Comparison of ENCODE assay signal across 21 cellular contexts in genomic region chr13:111339366-111340143, GRCh38. TPM values are rescaled to one million over a fixed set of nuclear protein-coding genes. Genes with fewer than 3 reads are reported as not detected.
A peak's percentile ranks its signal among the peaks of the same experiment; 100 is the strongest.
DNase-seq lines count a peak whose midpoint lies in the region; ATAC-seq and TF ChIP-seq lines count a peak whose summit lies in the region.
"Had no signal": no experiment of that assay in that cellular context is flagged by ENCODE, and none has a peak within 500 bp of the region (broad histone marks: within the 10 kb centered on the region; RNA-seq: fewer than 3 reads in every experiment).

No MANE protein-coding gene starts in this region.

- H3K4me1 ChIP-seq in endodermal cell (ENCODE audit: control insufficient read depth, insufficient read depth, low read length): no peaks in the 10 kb centered on the region
- H3K4me1 ChIP-seq in thyroid gland: no peaks in the 10 kb centered on the region
- H3K4me1 ChIP-seq: BE2C had no signal

- intact Hi-C loops in thyroid gland (cut with DNase I): no loop called here

- H3K27me3 ChIP-seq in endodermal cell (ENCODE audit: control insufficient read depth, insufficient read depth, low read length, poor library complexity, severe bottlenecking): no peaks in the 10 kb centered on the region
- H3K27me3 ChIP-seq in thyroid gland: no peaks in the 10 kb centered on the region

- no peak overlapping the region for H3K4me3 ChIP-seq in endodermal cell (ENCODE audit: low read length)
- H3K4me3 ChIP-seq in thyroid gland (replicated peaks in 1 of 3): no peak overlapping the region
- H3K4me3 ChIP-seq: GM23248 had no signal

- 90 to 92% methylated on average over 11 to 29 of the region's 29 CpGs for WGBS in endodermal cell (ENCODE audit: insufficient coverage in 1 of 2, insufficient read length in 1 of 2), 2 experiments
- 93 to 98% methylated on average over 25 to 29 of the region's 29 CpGs for WGBS in thyroid gland, 2 donors

- H3K4me1 Mint-ChIP-seq in endodermal cell (peaks cover 4% of the 10 kb centered on the region), osteocyte (ENCODE audit: unreplicated experiment) (peaks cover 7% of the 10 kb centered on the region)

- H3K36me3 Mint-ChIP-seq in endodermal cell (ENCODE audit: low read depth) (no peaks in the 10 kb centered on the region), osteocyte (ENCODE audit: unreplicated experiment) (peaks cover 40% of the 10 kb centered on the region)

- DNase-seq in AG20443 (ENCODE audit: low spot score): peak; percentile 3
- peak; percentile 10 for DNase-seq in D341Med (ENCODE audit: low spot score)
- peak; percentile 33 for DNase-seq in endodermal cell
- DNase-seq in osteocyte (ENCODE audit: extremely low spot score, unreplicated experiment): peak; percentile 77
- no peak for DNase-seq in thyroid gland
- DNase-seq: BE2C; CD4-positive, alpha-beta memory T cell; DMS79 treated with DMSO at 0.1 percent for 48 hours; GM23248; NCI-H1048; NCI-H1436 treated with DMSO at 0.1 percent for 48 hours; NCI-H2029 treated with DMSO at 0.1 percent for 48 hours; NCI-H2171 treated with DMSO at 0.1 percent for 48 hours; NCI-H774; PC-3 had no signal

- H3K36me3 ChIP-seq in endodermal cell (ENCODE audit: control insufficient read depth, insufficient read depth, low read length) (no peaks in the 10 kb centered on the region), thyroid gland (no peaks in the 10 kb centered on the region)
- H3K36me3 ChIP-seq: BE2C had no signal

- H3K9me3 Mint-ChIP-seq in endodermal cell (no peaks in the 10 kb centered on the region), osteocyte (ENCODE audit: unreplicated experiment) (no peaks in the 10 kb centered on the region)

- no peak overlapping the region for H3K9ac ChIP-seq in endodermal cell (ENCODE audit: extremely low read depth, low read length, poor library complexity, severe bottlenecking)
- H3K9ac ChIP-seq: GM23248 had no signal

- H3K27ac ChIP-seq in endodermal cell (ENCODE audit: low read depth, low read length) (no peak overlapping the region), thyroid gland (no peak overlapping the region)
- H3K27ac ChIP-seq: GM23248, RWPE1 had no signal

- H3K9me3 ChIP-seq in endodermal cell (ENCODE audit: control insufficient read depth, low read length): no peaks in the 10 kb centered on the region
- H3K9me3 ChIP-seq in thyroid gland: no peaks in the 10 kb centered on the region
- H3K9me3 ChIP-seq: BE2C had no signal

- ATAC-seq in GM19328 (IDR thresholded peaks at IDR 0.05; ENCODE audit: unreplicated experiment) (no peak), HG02840 (IDR thresholded peaks at IDR 0.05; ENCODE audit: low FRiP score, unreplicated experiment) (no peak)
- ATAC-seq: PC-3 had no signal

- H3K27me3 Mint-ChIP-seq in endodermal cell (ENCODE audit: insufficient read depth) (no peaks in the 10 kb centered on the region), osteocyte (ENCODE audit: unreplicated experiment) (no peaks in the 10 kb centered on the region)
- H3K27me3 Mint-ChIP-seq: CD4-positive, alpha-beta memory T cell had no signal

- TF ChIP-seq CTCF in endodermal cell (conservative IDR thresholded peaks at IDR 0.05) (no peak), osteocyte (IDR thresholded peaks at IDR 0.05) (no peak), thyroid gland (IDR thresholded peaks at IDR 0.05) (no peak)

- H3K4me3 Mint-ChIP-seq in endodermal cell (no peak overlapping the region), osteocyte (ENCODE audit: unreplicated experiment) (no peak overlapping the region)
- H3K4me3 Mint-ChIP-seq: CD4-positive, alpha-beta memory T cell had no signal

- no peak overlapping the region for H3K27ac Mint-ChIP-seq in endodermal cell
- H3K27ac Mint-ChIP-seq in osteocyte (ENCODE audit: unreplicated experiment): no peak overlapping the region

- no peak for TF ChIP-seq POLR2A in thyroid gland (IDR thresholded peaks at IDR 0.05)

RNA-seq across cellular contexts. Expression of gene TEX29, which starts 19.1 kb away (rescaled TPM):
- total RNA-seq in endodermal cell (under 1 TPM in 1 of 2 donors, not detected in 1; 0.69 TPM), osteocyte (1.9 TPM in 1 of 2 replicates, not detected in the other), thyroid gland (not detected)
- 0.43 TPM for polyA plus RNA-seq in endodermal cell (2013, experiment 1 of 2)
- not detected for polyA plus RNA-seq in endodermal cell (2013, experiment 2 of 2)
- total RNA-seq: G401, GM23248, MCF 10A, NCI-H460, PC-3 had no signal

Comparison
In these comparisons a context has a peak if more than half of its experiments do, and no peak if none do; other contexts are left out.
1. DNase-seq: peak in AG20443 (single experiment), D341Med (single experiment), endodermal cell (single experiment) and osteocyte (single experiment); none in thyroid gland (0 of 2).